10 cellular contexts compared by ENCODE assay signal in the genomic region with DNA sequence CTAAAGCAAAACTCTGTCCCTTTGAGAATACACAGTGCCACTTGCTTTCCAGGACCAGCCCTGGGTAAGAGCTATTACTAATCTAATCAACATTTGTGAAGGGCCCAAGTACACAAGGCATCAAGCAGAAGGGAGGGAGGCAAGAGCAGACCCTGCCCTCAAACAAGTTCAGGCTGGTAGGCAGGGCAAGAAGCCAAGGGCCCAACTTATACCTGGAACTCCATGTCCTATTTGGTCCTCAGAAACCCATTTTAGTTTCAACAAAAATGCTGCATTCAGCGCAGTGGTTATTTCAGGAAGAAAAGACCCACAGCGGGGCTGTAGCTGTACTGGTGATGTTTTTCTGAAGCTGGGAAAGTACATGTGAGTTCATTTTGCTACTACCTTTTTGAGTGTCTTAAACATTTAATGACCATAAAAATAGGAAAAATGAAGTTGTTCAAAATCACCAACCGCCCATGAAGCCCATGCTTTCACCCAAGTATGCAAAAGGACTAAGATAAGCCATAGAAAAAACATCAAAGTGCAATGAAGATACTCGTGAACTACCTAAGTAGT. TPM values are rescaled to one million over a fixed set of nuclear protein-coding genes. Genes with fewer than 3 reads are reported as not detected.
DNase-seq lines count a peak whose midpoint lies in the region; ATAC-seq, FAIRE-seq and TF ChIP-seq lines count a peak whose summit lies in the region.
"Had no signal": no experiment of that assay in that cellular context is flagged by ENCODE, and none has a peak within 500 bp of the region (broad histone marks: within the 10 kb centered on the region; RNA-seq: fewer than 3 reads in every experiment).

No MANE protein-coding gene starts in this region.

- TF ChIP-seq CTCF in KMS-11 (conservative IDR thresholded peaks at IDR 0.05; ENCODE audit: low read depth, low read length), result no peak
- TF ChIP-seq CTCF in astrocyte (IDR thresholded peaks at IDR 0.05; ENCODE audit: insufficient read depth, low read depth, low read length), result no peak
- TF ChIP-seq CTCF in osteoblast (IDR thresholded peaks at IDR 0.05; ENCODE audit: extremely low read depth, low read depth, low read length), result no peak

- H3K27me3 ChIP-seq in KMS-11 (ENCODE audit: insufficient read depth, low read depth) (no peaks in the 10 kb centered on the region), astrocyte (ENCODE audit: insufficient read depth, low read length) (no peaks in the 10 kb centered on the region), osteoblast (ENCODE audit: insufficient read depth, low read length) (no peaks in the 10 kb centered on the region)

- peaks cover 65% of the 10 kb centered on the region for H3K36me3 Mint-ChIP-seq in activated CD4-positive, alpha-beta T cell treated with anti-CD3 and anti-CD28 coated beads for 36 hours (ENCODE audit: low read depth)
- H3K36me3 Mint-ChIP-seq in astrocyte (ENCODE audit: low read depth, unreplicated experiment), result peaks cover 40% of the 10 kb centered on the region

- no peak for FAIRE-seq in astrocyte (lab: Jason Lieb, UNC)

- no peak overlapping the region for H3K9ac ChIP-seq in KMS-11
- peak overlapping the region; percentile 99 for H3K9ac ChIP-seq in astrocyte (ENCODE audit: low read length)

- POLR2A ChIA-PET in activated CD4-positive, alpha-beta T cell treated with anti-CD3 and anti-CD28 coated beads for 36 hours (lab: Charles Lee), result interaction anchor here (1.1 kb wide), 1 partner anchor 213 kb away, joined by 3 read pairs; no protein-coding TSS in a partner anchor

- no peaks in the 10 kb centered on the region for H3K27me3 Mint-ChIP-seq in activated CD4-positive, alpha-beta T cell treated with anti-CD3 and anti-CD28 coated beads for 36 hours
- no peaks in the 10 kb centered on the region for H3K27me3 Mint-ChIP-seq in astrocyte (ENCODE audit: low read depth, unreplicated experiment)

- CTCF ChIA-PET in activated CD4-positive, alpha-beta T cell treated with anti-CD3 and anti-CD28 coated beads for 36 hours (lab: Charles Lee), result interaction anchor here (1.8 to 4.6 kb wide), 2 partner anchors 8 to 473 kb away, joined by 5 to 45 read pairs; partner anchors contain the start of gene C15orf40

- H3K4me2 ChIP-seq in KMS-11 (no peak overlapping the region), astrocyte (ENCODE audit: low read length) (peak overlapping the region; percentile 92), osteoblast (ENCODE audit: insufficient read depth, low read length) (peak overlapping the region; percentile 84)

- H3K9me3 ChIP-seq in astrocyte (ENCODE audit: insufficient read depth, low read depth, low read length) (no peaks in the 10 kb centered on the region), osteoblast (ENCODE audit: low read depth, low read length) (no peaks in the 10 kb centered on the region)

- H2AFZ ChIP-seq in KMS-11 (ENCODE audit: low read depth) (no peak overlapping the region), astrocyte (ENCODE audit: low read depth, low read length) (no peak overlapping the region), osteoblast (ENCODE audit: low read length) (no peak overlapping the region)

- H3K4me1 ChIP-seq in KMS-11 (ENCODE audit: low read depth, poor library complexity, severe bottlenecking), result peaks cover 16% of the 10 kb centered on the region
- H3K4me1 ChIP-seq in astrocyte (ENCODE audit: insufficient read depth, low read length), result peaks cover 22% of the 10 kb centered on the region
- peaks cover 15% of the 10 kb centered on the region for H3K4me1 ChIP-seq in osteoblast (ENCODE audit: insufficient read depth, low read length)

- intact Hi-C loops in activated CD4-positive, alpha-beta T cell treated with anti-CD3 and anti-CD28 coated beads for 36 hours (cut with DNase I, micrococcal nuclease), result loop anchor here (5.0 to 10.0 kb wide), 2 partner anchors 277 to 1545 kb away; no protein-coding TSS in a partner anchor

- H3K9me3 Mint-ChIP-seq in activated CD4-positive, alpha-beta T cell treated with anti-CD3 and anti-CD28 coated beads for 36 hours (ENCODE audit: low read depth), result no peaks in the 10 kb centered on the region
- no peaks in the 10 kb centered on the region for H3K9me3 Mint-ChIP-seq in astrocyte (ENCODE audit: unreplicated experiment)

- no peak overlapping the region for H3K4me3 ChIP-seq in KMS-11 (IDR thresholded peaks at IDR 0.05; ENCODE audit: insufficient read depth, low read depth, low read length)
- peak overlapping the region; percentile 100 for H3K4me3 ChIP-seq in astrocyte (ENCODE audit: insufficient read depth, low read depth, low read length)
- peak overlapping the region; percentile 2 for H3K4me3 ChIP-seq in osteoblast (ENCODE audit: insufficient read depth, low read length)

- H3K4me1 Mint-ChIP-seq in activated CD4-positive, alpha-beta T cell treated with anti-CD3 and anti-CD28 coated beads for 36 hours, result peaks cover 27% of the 10 kb centered on the region
- H3K4me1 Mint-ChIP-seq in astrocyte (ENCODE audit: low read depth, unreplicated experiment), result peaks cover 17% of the 10 kb centered on the region

- H3K79me2 ChIP-seq in KMS-11 (ENCODE audit: insufficient read depth, low read depth) (peaks cover 31% of the 10 kb centered on the region), astrocyte (ENCODE audit: insufficient read depth, low read length) (peaks cover 55% of the 10 kb centered on the region), osteoblast (ENCODE audit: insufficient read depth, low read length) (peaks cover 42% of the 10 kb centered on the region)

- H4K20me1 ChIP-seq in KMS-11 (ENCODE audit: insufficient read depth), result peaks cover 17% of the 10 kb centered on the region
- peaks cover 59% of the 10 kb centered on the region for H4K20me1 ChIP-seq in astrocyte (ENCODE audit: insufficient read depth, low read length)
- H4K20me1 ChIP-seq in osteoblast (ENCODE audit: insufficient read depth, low read length), result peaks cover 45% of the 10 kb centered on the region

- no peak for DNase-seq in activated CD4-positive, alpha-beta T cell treated with anti-CD3 and anti-CD28 coated beads for 36 hours
- no peak for DNase-seq in activated CD4-positive, alpha-beta T cell treated with anti-CD3 and anti-CD28 coated beads for 48 hours
- DNase-seq in astrocyte (ENCODE audit: low read depth), result no peak
- no peak for DNase-seq in osteoblast (ENCODE audit: insufficient read length, low spot score, missing footprints)
- no peak for DNase-seq in NK-92 (lab: John Stamatoyannopoulos, UW; ENCODE audit: unreplicated experiment)
- no peak for DNase-seq in iPS-NIHi7 (ENCODE audit: extremely low spot score)
- DNase-seq: stimulated activated CD8-positive, alpha-beta memory T cell treated with anti-CD3 and anti-CD28 coated beads, Interleukin-4, amount 100 ng/mL, for 48 hours had no signal

- H3K36me3 ChIP-seq in KMS-11 (ENCODE audit: insufficient read depth) (peaks cover 25% of the 10 kb centered on the region), astrocyte (ENCODE audit: insufficient read depth, low read length) (peaks cover 41% of the 10 kb centered on the region), osteoblast (ENCODE audit: insufficient read depth, low read length) (peaks cover 35% of the 10 kb centered on the region)

- peak overlapping the region; percentile 96 for H3K4me3 Mint-ChIP-seq in activated CD4-positive, alpha-beta T cell treated with anti-CD3 and anti-CD28 coated beads for 36 hours
- peak overlapping the region; percentile 97 for H3K4me3 Mint-ChIP-seq in astrocyte (ENCODE audit: unreplicated experiment)

- ATAC-seq in activated CD4-positive, alpha-beta T cell treated with anti-CD3 and anti-CD28 coated beads for 36 hours, result no peak
- no peak for ATAC-seq in GM19463 (IDR thresholded peaks at IDR 0.05; ENCODE audit: unreplicated experiment)
- ATAC-seq: left lobe of liver had no signal

- peak overlapping the region; percentile 94 for H3K27ac Mint-ChIP-seq in activated CD4-positive, alpha-beta T cell treated with anti-CD3 and anti-CD28 coated beads for 36 hours
- H3K27ac Mint-ChIP-seq in astrocyte (ENCODE audit: unreplicated experiment), result peak overlapping the region; percentile 15

- H3K27ac ChIP-seq in KMS-11, result peak overlapping the region; percentile 22; the same call in 1 of the 2 replicates
- no peak overlapping the region for H3K27ac ChIP-seq in astrocyte (ENCODE audit: low read depth, low read length)
- no peak overlapping the region for H3K27ac ChIP-seq in osteoblast (ENCODE audit: low read depth, low read length)

RNA-seq across cellular contexts. Expression of gene RPS17, which starts 2.8 kb away (rescaled TPM):
- total RNA-seq in activated CD4-positive, alpha-beta T cell treated with anti-CD3 and anti-CD28 coated beads for 36 hours, result 1,000 to 10,000 TPM; 2,882 to 3,294 TPM
- total RNA-seq in astrocyte (1,513 and 1,663 TPM in 2 replicates), osteoblast (1,188 and 1,195 TPM in 2 replicates)
